18 cellular contexts compared by ENCODE assay signal in genomic region chr12:114820773-114821172, GRCh38.
DNase-seq lines count a peak whose midpoint lies in the region; ATAC-seq and TF ChIP-seq lines count a peak whose summit lies in the region.
"Had no signal": no experiment of that assay in that cellular context is flagged by ENCODE, and none has a peak within 500 bp of the region (broad histone marks: within the 10 kb centered on the region; RNA-seq: fewer than 3 reads in every experiment).

No MANE protein-coding gene starts in this region.

- no peak for TF ChIP-seq CTCF in mucosa of descending colon (IDR thresholded peaks at IDR 0.05)
- TF ChIP-seq CTCF in testis (IDR thresholded peaks at IDR 0.05) = no peak

- 83 to 86% methylated on average over 5 of the region's 5 CpGs for WGBS in testis, 2 donors

- H3K4me3 ChIP-seq in mucosa of descending colon (no peak overlapping the region), testis (no peak overlapping the region)
- H3K4me3 ChIP-seq: A549 had no signal

- intact Hi-C loops in mucosa of descending colon (cut with DNase I, micrococcal nuclease) (no loop called here), testis (cut with DNase I; ENCODE audit: low total_unique reads) (no loop called here)

- H3K36me3 ChIP-seq in mucosa of descending colon (ENCODE audit: low read depth) (no peaks in the 10 kb centered on the region), testis (ENCODE audit: low read depth, missing control alignments) (no peaks in the 10 kb centered on the region)

- no peak overlapping the region for H3K27ac ChIP-seq in testis
- H3K27ac ChIP-seq: A549 had no signal

- no peaks in the 10 kb centered on the region for H3K27me3 ChIP-seq in testis

- ATAC-seq in mucosa of descending colon = peak; percentile 90
- ATAC-seq: Panc1 had no signal

- TF ChIP-seq POLR2A in testis (IDR thresholded peaks at IDR 0.05) = no peak

- H3K4me1 ChIP-seq in mucosa of descending colon (ENCODE audit: low read depth) = no peaks in the 10 kb centered on the region
- peaks cover 6% of the 10 kb centered on the region for H3K4me1 ChIP-seq in testis
- H3K4me1 ChIP-seq: A549 had no signal

- peak; percentile 5 for DNase-seq in SIG-M5 treated with dmso at 0.1 percent for 504 hours (lab: John Stamatoyannopoulos, UW; ENCODE audit: unreplicated experiment)
- no peak for DNase-seq in SIG-M5 (lab: John Stamatoyannopoulos, UW)
- DNase-seq in NCI-H748 (lab: John Stamatoyannopoulos, UW; ENCODE audit: unreplicated experiment) = peak; percentile 63
- DNase-seq in mucosa of descending colon = peak in 2 of 3 donors; percentile 39 to 65
- DNase-seq in stimulated activated naive CD4-positive, alpha-beta T cell treated with Interleukin-2 at 50 U/mL for 16 hours (lab: John Stamatoyannopoulos, UW) = no peak
- DNase-seq in testis = no peak
- no peak for DNase-seq in stimulated activated CD4-positive, alpha-beta T cell treated with anti-CD3 and anti-CD28 coated beads, Interleukin-15, amount 100 ng/mL, for 24 hours
- DNase-seq: DMS79 treated with DMSO at 0.1 percent for 48 hours, H7, HFFc6, Kasumi-1, NCI-H1092, NCI-H1436 treated with DMSO at 0.1 percent for 48 hours, NCI-H1930, NCI-H2171, NCI-H82 had no signal

- H3K9me3 ChIP-seq in mucosa of descending colon (no peaks in the 10 kb centered on the region), testis (no peaks in the 10 kb centered on the region)
- H3K9me3 ChIP-seq: A549 had no signal

Comparison
In these comparisons a context has a peak if more than half of its experiments do, and no peak if none do; other contexts are left out.
1. DNase-seq: peak in SIG-M5 treated with dmso at 0.1 percent for 504 hours (single experiment), NCI-H748 (single experiment) and mucosa of descending colon (2 of 3); none in SIG-M5 (single experiment), stimulated activated naive CD4-positive, alpha-beta T cell treated with Interleukin-2 at 50 U/mL for 16 hours (single experiment), testis (single experiment) and stimulated activated CD4-positive, alpha-beta T cell treated with anti-CD3 and anti-CD28 coated beads, Interleukin-15, amount 100 ng/mL, for 24 hours (single experiment).